ENCODE assay signal across 27 cellular contexts in the genomic region with DNA sequence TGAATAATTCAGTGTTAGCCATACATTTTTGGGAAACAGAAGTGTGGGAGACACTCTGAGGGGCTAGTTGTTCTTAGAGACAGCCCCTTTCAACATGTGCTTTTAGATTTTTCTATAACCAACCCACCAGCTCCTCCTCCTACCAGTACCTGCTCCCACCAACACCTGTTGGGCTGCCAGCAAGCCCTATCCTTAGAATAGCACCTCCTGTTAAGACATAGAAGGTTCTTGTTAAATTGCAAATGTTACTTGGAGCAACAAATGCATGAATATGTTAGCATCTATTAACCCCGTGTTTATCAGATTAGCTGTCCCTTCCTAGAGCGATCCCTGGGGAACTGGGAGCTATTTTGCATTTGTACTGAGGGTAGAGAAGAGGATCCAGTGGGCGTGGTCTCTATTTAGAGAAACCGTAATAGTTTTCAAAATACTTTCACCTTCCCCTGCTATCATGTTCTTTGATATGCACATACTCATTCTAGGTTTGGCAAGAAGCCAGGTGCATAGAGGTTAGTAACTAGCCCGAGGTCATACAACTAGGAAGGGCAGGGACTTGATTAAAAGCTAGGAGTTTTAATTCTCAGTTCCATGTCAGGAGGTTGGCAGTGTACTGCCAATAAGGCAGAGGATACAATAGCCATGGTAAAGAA.
DNase-seq lines count a peak whose midpoint lies in the region; ATAC-seq and TF ChIP-seq lines count a peak whose summit lies in the region.
"Had no signal": no experiment of that assay in that cellular context is flagged by ENCODE, and none has a peak within 500 bp of the region (broad histone marks: within the 10 kb centered on the region; RNA-seq: fewer than 3 reads in every experiment).

No MANE protein-coding gene starts in this region.

- no peak for TF ChIP-seq CTCF in RWPE1 (conservative IDR thresholded peaks at IDR 0.05; ENCODE audit: low read depth)

- DNase-seq in DMS 273 (lab: John Stamatoyannopoulos, UW; ENCODE audit: unreplicated experiment) (peak; percentile 23), DMS 273 treated with DMSO at 0.1 percent for 48 hours (lab: John Stamatoyannopoulos, UW) (no peak), M059J (ENCODE audit: low read depth) (peak; percentile 34), RWPE1 (ENCODE audit: low spot score) (peak; percentile 61), iPS-NIHi7 (ENCODE audit: extremely low spot score) (peak; percentile 19), SIG-M5 treated with dmso at 0.1 percent for 504 hours (lab: John Stamatoyannopoulos, UW; ENCODE audit: unreplicated experiment) (no peak)
- DNase-seq: activated CD4-positive, alpha-beta memory T cell treated with anti-CD3 and anti-CD28 coated beads for 36 hours; activated naive CD8-positive, alpha-beta T cell treated with anti-CD3 and anti-CD28 coated beads for 36 hours; activated T-cell treated with anti-CD3 and anti-CD28 coated beads, Interleukin-2, amount 50 U/mL, for 24 hours; BE2C; brain microvascular endothelial cell; GM23248; naive thymus-derived CD4-positive, alpha-beta T cell; NCI-H1930; NK-92 treated with Interleukin-12 subunit alpha and Interleukin-12 subunit beta, amount 100 ng/mL, for 24 hours; SHP77; stimulated activated CD4-positive, alpha-beta T cell treated with anti-CD3 and anti-CD28 coated beads, Interleukin-12 subunit alpha, Interleukin-12 subunit beta, amount 100 ng/mL, for 4 hours; T-helper 17 cell; WERI-Rb-1 had no signal

- POLR2A ChIA-PET in RWPE1 (lab: Yijun Ruan, JAX; ENCODE audit: low non-redundant PET), result no interaction called here

- no peak for ATAC-seq in activated T-helper 17 cell treated with anti-CD3 and anti-CD28 coated beads, Interleukin-2, amount 50 U/mL, for 72 hours (replicated peaks)
- ATAC-seq in HG02852 (IDR thresholded peaks at IDR 0.05; ENCODE audit: unreplicated experiment), result no peak
- ATAC-seq: gastroesophageal sphincter; naive thymus-derived CD4-positive, alpha-beta T cell; stimulated activated effector memory CD8-positive, alpha-beta T cell treated with anti-CD3 and anti-CD28 coated beads, Interleukin-12 subunit alpha, Interleukin-12 subunit beta, amount 100 ng/mL, for 72 hours; T-helper 17 cell had no signal

- no peaks in the 10 kb centered on the region for H3K27me3 Mint-ChIP-seq in activated T-helper 17 cell treated with anti-CD3 and anti-CD28 coated beads, Interleukin-2, amount 50 U/mL, for 72 hours
- H3K27me3 Mint-ChIP-seq: activated CD4-positive, alpha-beta memory T cell treated with anti-CD3 and anti-CD28 coated beads for 36 hours; activated naive CD8-positive, alpha-beta T cell treated with anti-CD3 and anti-CD28 coated beads for 36 hours; activated T-cell treated with anti-CD3 and anti-CD28 coated beads, Interleukin-2, amount 50 U/mL, for 24 hours; dendritic cell treated with granulocyte-macrophage colony-stimulating factor and Interleukin-4, amounts not matched to agents 40 ng/mL and 50 ng/mL, for 4 days; T-helper 17 cell had no signal

- no peaks in the 10 kb centered on the region for H3K4me1 Mint-ChIP-seq in activated T-helper 17 cell treated with anti-CD3 and anti-CD28 coated beads, Interleukin-2, amount 50 U/mL, for 72 hours
- H3K4me1 Mint-ChIP-seq: activated naive CD8-positive, alpha-beta T cell treated with anti-CD3 and anti-CD28 coated beads for 36 hours; naive thymus-derived CD4-positive, alpha-beta T cell; stimulated activated effector memory CD8-positive, alpha-beta T cell treated with anti-CD3 and anti-CD28 coated beads, Interleukin-12 subunit alpha, Interleukin-12 subunit beta, amount 100 ng/mL, for 72 hours; T-helper 17 cell had no signal

- no peak overlapping the region for H3K27ac Mint-ChIP-seq in activated T-helper 17 cell treated with anti-CD3 and anti-CD28 coated beads, Interleukin-2, amount 50 U/mL, for 72 hours
- H3K27ac Mint-ChIP-seq: activated CD4-positive, alpha-beta memory T cell treated with anti-CD3 and anti-CD28 coated beads for 36 hours; activated naive CD8-positive, alpha-beta T cell treated with anti-CD3 and anti-CD28 coated beads for 36 hours; activated T-cell treated with anti-CD3 and anti-CD28 coated beads, Interleukin-2, amount 50 U/mL, for 24 hours; dendritic cell treated with granulocyte-macrophage colony-stimulating factor and Interleukin-4, amounts not matched to agents 40 ng/mL and 50 ng/mL, for 4 days; naive thymus-derived CD4-positive, alpha-beta T cell; stimulated activated effector memory CD8-positive, alpha-beta T cell treated with anti-CD3 and anti-CD28 coated beads, Interleukin-12 subunit alpha, Interleukin-12 subunit beta, amount 100 ng/mL, for 72 hours; T-helper 17 cell had no signal

- H3K36me3 Mint-ChIP-seq in activated T-helper 17 cell treated with anti-CD3 and anti-CD28 coated beads, Interleukin-2, amount 50 U/mL, for 72 hours (ENCODE audit: low read depth), result no peaks in the 10 kb centered on the region
- H3K36me3 Mint-ChIP-seq: activated CD4-positive, alpha-beta memory T cell treated with anti-CD3 and anti-CD28 coated beads for 36 hours; activated naive CD8-positive, alpha-beta T cell treated with anti-CD3 and anti-CD28 coated beads for 36 hours; naive thymus-derived CD4-positive, alpha-beta T cell; stimulated activated effector memory CD8-positive, alpha-beta T cell treated with anti-CD3 and anti-CD28 coated beads, Interleukin-12 subunit alpha, Interleukin-12 subunit beta, amount 100 ng/mL, for 72 hours had no signal

- H3K4me3 Mint-ChIP-seq in activated T-helper 17 cell treated with anti-CD3 and anti-CD28 coated beads, Interleukin-2, amount 50 U/mL, for 72 hours, result no peak overlapping the region
- H3K4me3 Mint-ChIP-seq: activated CD4-positive, alpha-beta memory T cell treated with anti-CD3 and anti-CD28 coated beads for 36 hours; activated naive CD8-positive, alpha-beta T cell treated with anti-CD3 and anti-CD28 coated beads for 36 hours; activated T-cell treated with anti-CD3 and anti-CD28 coated beads, Interleukin-2, amount 50 U/mL, for 24 hours; dendritic cell treated with granulocyte-macrophage colony-stimulating factor and Interleukin-4, amounts not matched to agents 40 ng/mL and 50 ng/mL, for 4 days; naive thymus-derived CD4-positive, alpha-beta T cell; stimulated activated effector memory CD8-positive, alpha-beta T cell treated with anti-CD3 and anti-CD28 coated beads, Interleukin-12 subunit alpha, Interleukin-12 subunit beta, amount 100 ng/mL, for 72 hours; T-helper 17 cell had no signal

- CTCF ChIA-PET in RWPE1 (lab: Yijun Ruan, JAX), result no interaction called here

- H3K9me3 Mint-ChIP-seq in activated T-helper 17 cell treated with anti-CD3 and anti-CD28 coated beads, Interleukin-2, amount 50 U/mL, for 72 hours, result peaks cover 4% of the 10 kb centered on the region

- no peak overlapping the region for H3K27ac ChIP-seq in RWPE1
- H3K27ac ChIP-seq: 22Rv1, brain microvascular endothelial cell, epithelial cell of prostate, gastroesophageal sphincter, GM23248, KMS-11, WERI-Rb-1 had no signal

Comparison
In these comparisons a context has a peak if more than half of its experiments do, and no peak if none do; other contexts are left out.
1. DNase-seq: peak in DMS 273 (single experiment), M059J (single experiment), RWPE1 (single experiment) and iPS-NIHi7 (single experiment); none in DMS 273 treated with DMSO at 0.1 percent for 48 hours (single experiment) and SIG-M5 treated with dmso at 0.1 percent for 504 hours (single experiment).